6 cellular contexts compared by ENCODE assay signal in the genomic region with DNA sequence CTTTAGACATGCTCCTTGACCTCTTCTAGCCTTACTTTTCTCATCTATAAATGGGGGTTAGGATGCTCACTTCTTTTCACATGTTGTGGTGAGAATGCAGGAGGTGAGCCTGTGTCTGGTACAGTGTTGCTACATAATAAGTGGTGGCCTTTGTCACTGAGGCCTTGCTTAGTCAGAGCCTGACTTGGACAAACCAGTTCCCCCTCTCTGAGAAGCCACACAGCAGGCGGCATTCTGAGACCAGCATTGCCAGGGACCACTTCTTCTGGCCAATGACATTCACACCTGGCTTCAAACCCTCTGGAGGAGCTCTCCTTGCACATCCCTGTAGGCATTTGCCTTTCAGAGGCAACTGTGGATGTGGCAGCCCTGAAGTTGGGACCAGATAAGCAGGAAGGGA.
"Had no signal": no experiment of that assay in that cellular context is flagged by ENCODE, and none has a peak within 500 bp of the region (broad histone marks: within the 10 kb centered on the region; RNA-seq: fewer than 3 reads in every experiment).

No MANE protein-coding gene starts in this region.

- ATAC-seq: HCT116, K562 had no signal

- H3K36me3 ChIP-seq: HAP-1 had no signal

- DNase-seq: GOT3, H7, IMR-90 had no signal

- H3K4me1 ChIP-seq: HAP-1 had no signal

- H3K9me3 ChIP-seq: HAP-1 had no signal

- H3K4me3 ChIP-seq: HAP-1, K562 had no signal
